9 cellular contexts compared by ENCODE assay signal in the genomic region with DNA sequence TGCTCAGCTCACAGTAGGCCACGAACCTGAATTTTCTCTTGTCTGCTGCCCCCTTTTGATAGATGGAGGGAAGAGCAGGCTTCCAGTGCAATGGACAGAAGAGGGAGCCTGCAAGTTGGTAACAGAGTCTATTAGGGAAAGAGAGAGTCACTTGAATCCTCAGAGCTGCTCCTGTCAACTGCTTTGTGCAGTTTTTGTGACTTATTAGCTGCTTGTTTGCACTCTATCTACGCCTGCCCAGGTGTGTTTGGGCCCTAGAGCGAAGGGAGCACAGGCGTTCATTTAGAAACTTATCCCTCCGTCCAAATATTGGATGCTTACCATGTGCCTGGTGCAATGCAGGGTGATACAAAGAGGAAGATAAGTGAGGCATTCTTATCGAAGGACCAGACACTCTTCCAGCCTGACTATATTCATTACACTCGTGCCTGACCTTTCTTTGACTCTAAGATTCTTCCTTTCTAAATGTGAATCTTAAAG. TPM values are rescaled to one million over a fixed set of nuclear protein-coding genes. Genes with fewer than 3 reads are reported as not detected.
A peak's percentile ranks its signal among the peaks of the same experiment; 100 is the strongest.
DNase-seq lines count a peak whose midpoint lies in the region; ATAC-seq and TF ChIP-seq lines count a peak whose summit lies in the region.
"Had no signal": no experiment of that assay in that cellular context is flagged by ENCODE, and none has a peak within 500 bp of the region (broad histone marks: within the 10 kb centered on the region; RNA-seq: fewer than 3 reads in every experiment).

No MANE protein-coding gene starts in this region.

- no peaks in the 10 kb centered on the region for H3K9me2 ChIP-seq in OCI-LY7 (ENCODE audit: insufficient read depth, low read length)

- no peak for TF ChIP-seq EP300 in Ishikawa (IDR thresholded peaks at IDR 0.05; ENCODE audit: borderline replicate concordance)

- no peaks in the 10 kb centered on the region for H3K27me3 ChIP-seq in tibial artery

- POLR2A ChIA-PET in OCI-LY7 (lab: Charles Lee): interaction anchor here (0.6 to 1.7 kb wide), 8 partner anchors 13 to 891 kb away, joined by 3 to 9 read pairs (median 4); no protein-coding TSS in a partner anchor

- H3K9me3 Mint-ChIP-seq in neural crest cell: peaks cover 5% of the 10 kb centered on the region
- H3K9me3 Mint-ChIP-seq: dendritic cell treated with granulocyte-macrophage colony-stimulating factor and Interleukin-4, amounts not matched to agents 40 ng/mL and 50 ng/mL, for 4 days had no signal

- H3K4me3 Mint-ChIP-seq in neural crest cell: no peak overlapping the region
- H3K4me3 Mint-ChIP-seq: dendritic cell treated with granulocyte-macrophage colony-stimulating factor and Interleukin-4, amounts not matched to agents 40 ng/mL and 50 ng/mL, for 4 days had no signal

- peak; percentile 90 for TF ChIP-seq CTCF in OCI-LY7 (conservative IDR thresholded peaks at IDR 0.05; ENCODE audit: low read length)
- TF ChIP-seq CTCF in neural crest cell (conservative IDR thresholded peaks at IDR 0.05): peak; percentile 74
- peak; percentile 86 to 89 for TF ChIP-seq CTCF in tibial artery (IDR thresholded peaks at IDR 0.05)

- no TSS peak for BruUV-seq in OCI-LY7 (replicated peaks; lab: Mats Ljungman, UMichigan)

- H3K4me3 ChIP-seq in OCI-LY7 (ENCODE audit: low read depth, low read length, poor library complexity, severe bottlenecking) (no peak overlapping the region), tibial artery (no peak overlapping the region)

- peak; percentile 81 for ATAC-seq in GM21528 (IDR thresholded peaks at IDR 0.05; ENCODE audit: low FRiP score, unreplicated experiment)

- CTCF ChIA-PET in OCI-LY7 (lab: Charles Lee; ENCODE audit: unreplicated experiment): interaction anchor here (0.7 to 2.6 kb wide), 5 partner anchors 11 to 147 kb away, joined by 3 to 13 read pairs (median 4); a partner anchor contains a TSS

- peak; percentile 66 for DNase-seq in DMS79 treated with DMSO at 0.1 percent for 48 hours (lab: John Stamatoyannopoulos, UW)
- DNase-seq in OCI-LY7 (ENCODE audit: low spot score): peak; percentile 69
- peak; percentile 16 for DNase-seq in activated T-cell treated with anti-CD3 and anti-CD28 coated beads for 48 hours (ENCODE audit: low read depth)
- DNase-seq in fibroblast of gingiva (ENCODE audit: low read depth): peak; percentile 80
- DNase-seq in neural crest cell (ENCODE audit: low read depth, low spot score): peak; percentile 52
- peak; percentile 70 to 82 for DNase-seq in tibial artery

- H3K27ac Mint-ChIP-seq in neural crest cell (ENCODE audit: unreplicated experiment): no peak overlapping the region
- H3K27ac Mint-ChIP-seq: dendritic cell treated with granulocyte-macrophage colony-stimulating factor and Interleukin-4, amounts not matched to agents 40 ng/mL and 50 ng/mL, for 4 days had no signal

- H3K9me3 ChIP-seq in OCI-LY7 (ENCODE audit: low read length) (no peaks in the 10 kb centered on the region), tibial artery (no peaks in the 10 kb centered on the region)

- no peak overlapping the region; the same call in 1 of the 2 replicates for H2AFZ ChIP-seq in OCI-LY7 (ENCODE audit: low read length)

- intact Hi-C loops in OCI-LY7 (cut with micrococcal nuclease; ENCODE audit: unreplicated experiment) (loop anchor here (1.0 kb wide), 3 partner anchors 33 to 140 kb away; no protein-coding TSS in a partner anchor), tibial artery (cut with DNase I; ENCODE audit: low total_unique reads) (loop anchor here (2.0 kb wide), 2 partner anchors 33 to 93 kb away; no protein-coding TSS in a partner anchor)

- no peaks in the 10 kb centered on the region for H3K36me3 ChIP-seq in OCI-LY7 (ENCODE audit: insufficient read depth, low read length)
- H3K36me3 ChIP-seq in tibial artery: no peaks in the 10 kb centered on the region

- no peaks in the 10 kb centered on the region for H4K20me1 ChIP-seq in OCI-LY7 (ENCODE audit: insufficient read depth, low read length)

- H3K27me3 Mint-ChIP-seq in neural crest cell (ENCODE audit: low read depth): no peaks in the 10 kb centered on the region
- H3K27me3 Mint-ChIP-seq: dendritic cell treated with granulocyte-macrophage colony-stimulating factor and Interleukin-4, amounts not matched to agents 40 ng/mL and 50 ng/mL, for 4 days had no signal

- peak; percentile 96 for TF ChIP-seq RAD21 in Ishikawa (IDR thresholded peaks at IDR 0.05; ENCODE audit: low read depth)

- H3K27ac ChIP-seq in OCI-LY7 (ENCODE audit: low read depth, low read length, poor library complexity, severe bottlenecking) (no peak overlapping the region), tibial artery (peak overlapping the region; percentile 53 to 66)

- peaks cover 17% of the 10 kb centered on the region for H3K4me1 Mint-ChIP-seq in neural crest cell

- no peaks in the 10 kb centered on the region for H3K36me3 Mint-ChIP-seq in neural crest cell (ENCODE audit: low read depth)

- H3K4me1 ChIP-seq in OCI-LY7 (ENCODE audit: insufficient read depth, low read length, poor library complexity, severe bottlenecking): no peaks in the 10 kb centered on the region
- H3K4me1 ChIP-seq in tibial artery: peaks cover 0 to 34% (median 13%) of the 10 kb centered on the region in 4 donors

- H3K79me2 ChIP-seq in OCI-LY7 (ENCODE audit: insufficient read depth, low read depth, low read length): no peaks in the 10 kb centered on the region

- H3K4me2 ChIP-seq in OCI-LY7 (ENCODE audit: low read length): no peak overlapping the region

TF ChIP-seq in Ishikawa, 13 proteins besides CTCF, POLR2A, EP300 and RAD21:
- TF ChIP-seq CEBPB (IDR thresholded peaks at IDR 0.05) (no peak), EGR1 (IDR thresholded peaks at IDR 0.05) (no peak), TEAD4 (IDR thresholded peaks at IDR 0.05) (0 out of 2 replicates have a peak, but pooled peaks have one; percentile 19)
TF ChIP-seq in Ishikawa: peak in this region for 1.

RNA-seq across cellular contexts. Expression of a gene that starts 11.6 kb away (rescaled TPM):
- total RNA-seq in OCI-LY7 (2014; rRNA removed; shearing (Covaris generic)): 0.80 and 0.82 TPM in 2 replicates
- total RNA-seq in OCI-LY7 (2022) (1.1 and 1.3 TPM in 2 replicates), neural crest cell (1.1 and 1.3 TPM in 2 replicates)

Comparison
In these comparisons a context has a peak if more than half of its experiments do, and no peak if none do; other contexts are left out.
1. DNase-seq: peak in every context shown above with its lines; median percentile 80 in fibroblast of gingiva; 76 in tibial artery; 69 in OCI-LY7; 66 in DMS79 treated with DMSO at 0.1 percent for 48 hours; 52 in neural crest cell; 16 in activated T-cell treated with anti-CD3 and anti-CD28 coated beads for 48 hours.